ENCODE assay signal across 8 cellular contexts in the genomic region with DNA sequence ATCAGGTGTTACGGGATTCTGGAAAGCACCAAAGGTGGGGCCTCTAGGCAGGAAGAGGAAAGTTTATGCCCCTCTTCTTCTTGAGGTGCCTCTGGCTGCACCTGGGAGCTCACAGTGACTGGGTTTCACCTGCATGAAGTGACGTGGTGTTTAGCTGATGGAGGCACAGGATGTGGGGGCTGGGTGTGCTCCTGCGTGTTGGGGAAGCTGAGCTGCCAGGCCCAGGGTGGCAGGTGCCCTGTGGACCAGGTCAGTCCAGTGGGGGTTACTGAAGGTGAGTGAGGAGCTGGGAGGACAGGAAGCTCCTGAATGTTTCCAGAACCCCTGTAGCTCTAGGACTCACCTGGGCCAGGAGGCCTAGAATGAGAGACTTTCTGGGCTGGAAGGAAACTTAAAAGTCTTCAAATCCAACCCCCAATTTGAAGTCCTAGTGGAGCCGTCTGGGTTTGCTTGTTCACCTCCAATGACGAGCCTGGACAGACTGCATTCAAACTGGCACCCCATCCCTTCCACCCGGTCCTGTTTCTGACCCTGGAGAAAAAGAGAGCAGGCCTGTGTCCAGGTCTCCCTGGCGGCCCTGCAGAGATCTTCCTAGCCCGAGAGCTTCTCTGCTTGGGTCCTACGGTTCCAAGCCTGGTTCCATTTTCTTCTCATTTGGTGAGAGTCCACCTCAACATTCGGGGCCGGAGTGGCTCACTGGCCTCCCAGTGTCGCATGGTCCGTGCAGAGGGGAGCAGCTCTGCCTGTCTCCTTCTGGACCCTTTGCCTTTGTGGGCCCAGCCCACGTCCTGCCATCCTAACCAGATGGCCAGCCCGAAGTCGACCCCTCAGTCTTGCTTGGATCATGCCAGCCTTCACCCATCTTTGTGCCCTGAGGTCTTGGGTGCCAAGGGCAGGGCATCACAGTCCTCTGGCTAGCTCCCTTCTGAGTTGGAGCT. TPM values are rescaled to one million over a fixed set of nuclear protein-coding genes. Genes with fewer than 3 reads are reported as not detected.
A peak's percentile ranks its signal among the peaks of the same experiment; 100 is the strongest.
DNase-seq lines count a peak whose midpoint lies in the region; ATAC-seq, FAIRE-seq and TF ChIP-seq lines count a peak whose summit lies in the region.

No MANE protein-coding gene starts in this region.

- no peaks in the 10 kb centered on the region for H3K9me3 ChIP-seq in T-helper 17 cell (ENCODE audit: control insufficient read depth, low read length, poor library complexity, severe bottlenecking)

- no peak for TF ChIP-seq POLR2A in H54 (IDR thresholded peaks at IDR 0.05; ENCODE audit: low read depth, low read length)

- peak; percentile 88 for ATAC-seq in T-helper 17 cell
- peak; percentile 57 for ATAC-seq in activated naive CD8-positive, alpha-beta T cell treated with anti-CD3 and anti-CD28 coated beads, Interleukin-2, amount 10 ng/mL, durations not matched to agents 7 days and 5 days (ENCODE audit: low read depth)
- no peak for ATAC-seq in stimulated activated naive CD8-positive, alpha-beta T cell treated with anti-CD3 and anti-CD28 coated beads, Interleukin-15, Interleukin-2, amounts not matched to agents 100 U/mL and 50 U/mL, for 24 hours

- H3K9me3 Mint-ChIP-seq in activated naive CD8-positive, alpha-beta T cell treated with anti-CD3 and anti-CD28 coated beads, Interleukin-2, amount 10 ng/mL, durations not matched to agents 7 days and 5 days: no peaks in the 10 kb centered on the region

- POLR2A ChIA-PET in activated naive CD8-positive, alpha-beta T cell treated with anti-CD3 and anti-CD28 coated beads, Interleukin-2, amount 10 ng/mL, durations not matched to agents 7 days and 5 days (lab: Charles Lee): interaction anchor here (0.6 to 5.9 kb wide), 16 partner anchors 9 to 111 kb away, joined by 3 to 94 read pairs (median 6); partner anchors contain the start of genes FBXW2, PHF19 and TRAF1

- FAIRE-seq in H54 (lab: Jason Lieb, UNC): no peak

- peak; percentile 57 to 58 for DNase-seq in activated CD4-positive, alpha-beta T cell treated with anti-CD3 and anti-CD28 coated beads for 4 hours
- no peak for DNase-seq in activated CD4-positive, alpha-beta T cell treated with anti-CD3 and anti-CD28 coated beads, Interleukin-2, amount 50 U/mL, for 4 hours
- DNase-seq in T-helper 17 cell (peak; percentile 36 to 60 (median 56)), NCI-H748 (lab: John Stamatoyannopoulos, UW; ENCODE audit: unreplicated experiment) (no peak), NCI-H1694 treated with DMSO at 0.1 percent for 48 hours (lab: John Stamatoyannopoulos, UW) (no peak), H54 (ENCODE audit: insufficient read length, low spot score) (no peak)
- peak; percentile 62 for DNase-seq in activated naive CD8-positive, alpha-beta T cell treated with anti-CD3 and anti-CD28 coated beads, Interleukin-2, amount 10 ng/mL, durations not matched to agents 7 days and 5 days
- DNase-seq in stimulated activated naive CD8-positive, alpha-beta T cell treated with anti-CD3 and anti-CD28 coated beads, Interleukin-15, Interleukin-2, amounts not matched to agents 100 U/mL and 50 U/mL, for 24 hours: peak; percentile 42

- H3K27ac Mint-ChIP-seq in T-helper 17 cell: peak overlapping the region; percentile 98
- peak overlapping the region; percentile 93 for H3K27ac Mint-ChIP-seq in activated naive CD8-positive, alpha-beta T cell treated with anti-CD3 and anti-CD28 coated beads, Interleukin-2, amount 10 ng/mL, durations not matched to agents 7 days and 5 days

- H3K27me3 Mint-ChIP-seq in T-helper 17 cell: no peaks in the 10 kb centered on the region
- no peaks in the 10 kb centered on the region for H3K27me3 Mint-ChIP-seq in activated naive CD8-positive, alpha-beta T cell treated with anti-CD3 and anti-CD28 coated beads, Interleukin-2, amount 10 ng/mL, durations not matched to agents 7 days and 5 days

- H3K36me3 Mint-ChIP-seq in T-helper 17 cell (ENCODE audit: low read depth): peaks cover 13% of the 10 kb centered on the region
- H3K36me3 Mint-ChIP-seq in activated naive CD8-positive, alpha-beta T cell treated with anti-CD3 and anti-CD28 coated beads, Interleukin-2, amount 10 ng/mL, durations not matched to agents 7 days and 5 days: peaks cover 51% of the 10 kb centered on the region

- peaks cover 56% of the 10 kb centered on the region for H3K4me1 Mint-ChIP-seq in T-helper 17 cell
- peaks cover 77% of the 10 kb centered on the region for H3K4me1 Mint-ChIP-seq in activated naive CD8-positive, alpha-beta T cell treated with anti-CD3 and anti-CD28 coated beads, Interleukin-2, amount 10 ng/mL, durations not matched to agents 7 days and 5 days

- peak overlapping the region; percentile 82 for H3K4me3 Mint-ChIP-seq in T-helper 17 cell
- peak overlapping the region; percentile 62 for H3K4me3 Mint-ChIP-seq in activated naive CD8-positive, alpha-beta T cell treated with anti-CD3 and anti-CD28 coated beads, Interleukin-2, amount 10 ng/mL, durations not matched to agents 7 days and 5 days

RNA-seq across cellular contexts. Expression of gene TRAF1, which starts 22.3 kb away (rescaled TPM):
- total RNA-seq in T-helper 17 cell: 100 to 1,000 TPM; 103 to 118 TPM
- 100 to 1,000 TPM in 1 of 2 experiments, 10 to 100 TPM in 1; 97.1 to 102 TPM for total RNA-seq in activated naive CD8-positive, alpha-beta T cell treated with anti-CD3 and anti-CD28 coated beads, Interleukin-2, amount 10 ng/mL, durations not matched to agents 7 days and 5 days

RNA-seq across cellular contexts. Expression of gene PHF19, which starts 27.3 kb away (rescaled TPM):
- 10 to 100 TPM; 69.9 to 96.9 TPM for total RNA-seq in T-helper 17 cell
- 100 to 1,000 TPM; 248 to 253 TPM for total RNA-seq in activated naive CD8-positive, alpha-beta T cell treated with anti-CD3 and anti-CD28 coated beads, Interleukin-2, amount 10 ng/mL, durations not matched to agents 7 days and 5 days

Comparison
In these comparisons a context has a peak if more than half of its experiments do, and no peak if none do; other contexts are left out.
1. DNase-seq: peak in activated CD4-positive, alpha-beta T cell treated with anti-CD3 and anti-CD28 coated beads for 4 hours (2 of 2), T-helper 17 cell (3 of 3), activated naive CD8-positive, alpha-beta T cell treated with anti-CD3 and anti-CD28 coated beads, Interleukin-2, amount 10 ng/mL, durations not matched to agents 7 days and 5 days (single experiment) and stimulated activated naive CD8-positive, alpha-beta T cell treated with anti-CD3 and anti-CD28 coated beads, Interleukin-15, Interleukin-2, amounts not matched to agents 100 U/mL and 50 U/mL, for 24 hours (single experiment); none in activated CD4-positive, alpha-beta T cell treated with anti-CD3 and anti-CD28 coated beads, Interleukin-2, amount 50 U/mL, for 4 hours (0 of 2), NCI-H748 (single experiment), NCI-H1694 treated with DMSO at 0.1 percent for 48 hours (single experiment) and H54 (single experiment).